8 cellular contexts compared by ENCODE assay signal in the genomic region with DNA sequence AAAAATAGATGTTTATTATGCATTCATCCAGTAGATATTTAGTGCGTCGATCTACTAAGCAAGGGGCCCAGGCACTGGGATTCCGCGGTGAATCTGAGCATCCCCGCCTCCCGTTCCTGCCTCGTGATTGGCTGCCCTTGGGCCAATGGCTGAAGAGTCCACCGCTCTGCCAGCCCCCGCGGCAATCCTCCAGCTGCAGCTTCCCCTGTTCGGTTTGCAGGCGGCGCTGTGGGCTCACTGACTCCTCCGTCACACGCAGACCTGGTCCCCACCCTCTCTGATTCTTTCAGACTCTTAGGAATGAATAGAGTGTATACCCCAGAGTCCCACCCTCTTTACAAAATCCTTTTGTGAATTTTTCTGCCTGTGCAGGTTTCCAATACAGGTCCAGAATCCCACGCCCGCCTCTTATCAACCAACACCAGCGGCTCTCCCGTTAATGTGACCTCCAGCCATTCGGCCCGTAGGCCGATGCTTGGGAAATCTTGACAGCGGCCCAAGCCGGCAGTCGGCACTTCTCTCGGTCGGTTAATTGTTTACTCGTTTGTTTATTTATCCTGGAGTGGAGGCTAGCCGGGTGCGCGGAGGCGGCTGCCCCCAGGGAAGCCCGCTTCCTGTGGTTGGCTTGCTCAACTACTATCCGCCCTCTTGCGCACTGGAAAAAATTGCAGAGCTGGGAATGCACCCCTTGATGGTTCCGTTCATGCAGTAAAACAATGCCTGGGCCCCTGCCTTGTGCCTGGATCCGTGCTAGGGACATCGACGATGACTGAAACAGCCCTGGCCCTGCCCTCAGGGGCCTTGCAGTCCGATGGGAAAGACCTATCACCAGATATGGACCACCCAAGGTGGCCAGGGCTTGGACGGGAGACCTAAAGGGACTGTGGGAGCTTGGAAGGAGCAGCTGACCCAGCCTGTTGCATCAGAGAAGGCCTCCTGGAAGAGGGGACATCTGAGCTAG.
DNase-seq lines count a peak whose midpoint lies in the region; ATAC-seq and TF ChIP-seq lines count a peak whose summit lies in the region.

No MANE protein-coding gene starts in this region.

- peak overlapping the region; percentile 63 for H3K4me3 Mint-ChIP-seq in central memory CD8-positive, alpha-beta T cell

- peaks cover 21% of the 10 kb centered on the region for H3K4me1 Mint-ChIP-seq in central memory CD8-positive, alpha-beta T cell

- H3K4me3 ChIP-seq in GM12864 (ENCODE audit: low read depth, low read length), result peak overlapping the region; percentile 41; the same call in 1 of the 2 replicates

- no peak overlapping the region for H3K27ac Mint-ChIP-seq in central memory CD8-positive, alpha-beta T cell (ENCODE audit: low read depth)

- no peaks in the 10 kb centered on the region for H3K9me3 Mint-ChIP-seq in central memory CD8-positive, alpha-beta T cell

- peak; percentile 30 for ATAC-seq in HG02981 (IDR thresholded peaks at IDR 0.05; ENCODE audit: unreplicated experiment)
- peak; percentile 69 to 72 for ATAC-seq in activated CD4-positive, CD25-positive, alpha-beta regulatory T cell treated with anti-CD3 and anti-CD28 coated beads, Interleukin-2, amount 50 U/mL, for 24 hours
- peak; percentile 66 for ATAC-seq in central memory CD8-positive, alpha-beta T cell (replicated peaks; ENCODE audit: extremely low read depth, poor library complexity, severe bottlenecking)

- peaks cover 9% of the 10 kb centered on the region for H3K36me3 Mint-ChIP-seq in central memory CD8-positive, alpha-beta T cell (ENCODE audit: insufficient read depth)

- no peaks in the 10 kb centered on the region for H3K27me3 Mint-ChIP-seq in central memory CD8-positive, alpha-beta T cell

- peak; percentile 74 for TF ChIP-seq CTCF in GM12864 (IDR thresholded peaks at IDR 0.05; ENCODE audit: low read depth, low read length, missing control alignments)

- peak; percentile 72 for DNase-seq in GM12864 (ENCODE audit: low read depth)
- peak; percentile 82 for DNase-seq in NCI-H446 treated with DMSO at 0.1 percent for 48 hours (lab: John Stamatoyannopoulos, UW)
- DNase-seq in central memory CD8-positive, alpha-beta T cell (ENCODE audit: low spot score in 2 of 2), result peak; percentile 69 to 82
- DNase-seq in islet precursor cell, result peak; percentile 98
- peak; percentile 83 to 90 (median 86) for DNase-seq in stimulated activated CD4-positive, alpha-beta T cell treated with anti-CD3 and anti-CD28 coated beads, Interleukin-12 subunit alpha, Interleukin-12 subunit beta, amount 100 ng/mL, for 48 hours (ENCODE audit: low read depth in 2 of 3, low spot score in 1 of 3)
- DNase-seq in NCI-H2171 (lab: John Stamatoyannopoulos, UW), result no peak
